12 cellular contexts compared by ENCODE assay signal in genomic region chr1:10867914-10868598, GRCh38.
DNase-seq lines count a peak whose midpoint lies in the region; ATAC-seq and TF ChIP-seq lines count a peak whose summit lies in the region.
"Had no signal": no experiment of that assay in that cellular context is flagged by ENCODE, and none has a peak within 500 bp of the region (broad histone marks: within the 10 kb centered on the region; RNA-seq: fewer than 3 reads in every experiment).

No MANE protein-coding gene starts in this region.

- TF ChIP-seq RAD21 in neural cell (conservative IDR thresholded peaks at IDR 0.05), result no peak

- no peaks in the 10 kb centered on the region for H3F3A ChIP-seq in neural cell (ENCODE audit: insufficient read depth, low read length, poor library complexity, severe bottlenecking)

- no peaks in the 10 kb centered on the region for H3K27me3 ChIP-seq in neural cell (ENCODE audit: insufficient read depth, low read depth, low read length)
- H3K27me3 ChIP-seq: right atrium auricular region had no signal

- no peaks in the 10 kb centered on the region for H4K20me1 ChIP-seq in neural cell (ENCODE audit: insufficient read depth)

- no peaks in the 10 kb centered on the region for H3K36me3 ChIP-seq in neural cell (ENCODE audit: insufficient read depth, low read length)
- H3K36me3 ChIP-seq: right atrium auricular region had no signal

- H3K4me3 ChIP-seq in neural cell (ENCODE audit: low read length), result peak overlapping the region; percentile 64

- TF ChIP-seq EP300 in neural cell (conservative IDR thresholded peaks at IDR 0.05; ENCODE audit: poor library complexity, severe bottlenecking), result no peak

- no peaks in the 10 kb centered on the region for H3K79me2 ChIP-seq in neural cell (replicated peaks; ENCODE audit: insufficient read depth, low read length)

- H3K9me2 ChIP-seq in neural cell (ENCODE audit: insufficient read depth, low read length), result no peaks in the 10 kb centered on the region

- no peak overlapping the region for H3K27ac ChIP-seq in neural cell (ENCODE audit: low read length)
- H3K27ac ChIP-seq: 22Rv1, right atrium auricular region had no signal

- intact Hi-C loops in left cardiac atrium (cut with DNase I), result loop anchor here in 1 of 2 donors (5.0 kb wide), 1 partner anchor 351 kb away; no protein-coding TSS in a partner anchor

- H2AFZ ChIP-seq in neural cell (ENCODE audit: low read depth, low read length), result no peak overlapping the region

- peak; percentile 18 for DNase-seq in DMS53 (lab: John Stamatoyannopoulos, UW)
- no peak for DNase-seq in DMS53 treated with DMSO at 0.1 percent for 48 hours (lab: John Stamatoyannopoulos, UW; ENCODE audit: unreplicated experiment)
- DNase-seq in NCI-H1436 (lab: John Stamatoyannopoulos, UW), result peak; percentile 83
- peak; percentile 11 for DNase-seq in RKO (ENCODE audit: low spot score)
- no peak for DNase-seq in left cardiac atrium
- no peak for DNase-seq in effector CD8-positive, alpha-beta T cell (lab: John Stamatoyannopoulos, UW)
- DNase-seq: KG1, Right ventricle myocardium superior had no signal

- ATAC-seq in HG03039 (IDR thresholded peaks at IDR 0.05; ENCODE audit: unreplicated experiment), result no peak
- no peak for ATAC-seq in left cardiac atrium

- no peak overlapping the region for H3K9ac ChIP-seq in neural cell (ENCODE audit: low read length)

- no peaks in the 10 kb centered on the region for H3K9me3 ChIP-seq in neural cell (ENCODE audit: low read length)
- H3K9me3 ChIP-seq: right atrium auricular region had no signal

- no peak overlapping the region for H3K4me2 ChIP-seq in neural cell (ENCODE audit: low read length)

- TF ChIP-seq CTCF in neural cell (IDR thresholded peaks at IDR 0.05; ENCODE audit: poor library complexity, severe bottlenecking), result no peak

TF ChIP-seq in neural cell, 6 proteins besides CTCF, POLR2A, EP300 and RAD21:
- TF ChIP-seq POLR2AphosphoS5 (IDR thresholded peaks at IDR 0.05) (no peak), MXI1 (conservative IDR thresholded peaks at IDR 0.05; ENCODE audit: poor library complexity, severe bottlenecking) (no peak), TAF1 (IDR thresholded peaks at IDR 0.05; ENCODE audit: low read depth) (no peak), EZH2 (IDR thresholded peaks at IDR 0.05; ENCODE audit: borderline replicate concordance, insufficient read depth, low read length, poor library complexity, severe bottlenecking) (no peak), REST (IDR thresholded peaks at IDR 0.05; ENCODE audit: borderline replicate concordance) (no peak), SMC3 (conservative IDR thresholded peaks at IDR 0.05; ENCODE audit: poor library complexity) (no peak)

Comparison
In these comparisons a context has a peak if more than half of its experiments do, and no peak if none do; other contexts are left out.
1. DNase-seq: peak in DMS53 (single experiment), NCI-H1436 (single experiment) and RKO (single experiment); none in DMS53 treated with DMSO at 0.1 percent for 48 hours (single experiment), left cardiac atrium (single experiment) and effector CD8-positive, alpha-beta T cell (single experiment).